ENCODE assay signal across 29 cellular contexts in the genomic region with DNA sequence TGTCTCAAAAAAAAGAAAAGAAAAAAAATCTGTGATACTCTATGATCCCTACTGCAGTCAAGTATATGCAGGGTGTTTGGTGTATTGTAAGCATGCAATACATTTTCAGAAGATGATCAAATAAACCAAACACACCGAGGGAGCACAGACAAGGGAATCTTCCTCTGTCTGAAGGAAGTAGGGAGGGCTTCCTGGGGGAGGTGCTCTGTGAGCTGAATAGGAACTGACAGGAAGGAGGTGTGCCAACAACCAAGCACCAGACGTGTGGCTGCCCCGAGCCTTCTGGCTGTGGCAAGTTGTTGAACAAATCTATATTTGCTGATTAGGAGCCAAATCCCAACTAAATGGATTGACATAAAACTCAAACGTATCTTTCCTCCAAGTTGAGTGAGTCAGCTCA. TPM values are rescaled to one million over a fixed set of nuclear protein-coding genes. Genes with fewer than 3 reads are reported as not detected.
"Had no signal": no experiment of that assay in that cellular context is flagged by ENCODE, and none has a peak within 500 bp of the region (broad histone marks: within the 10 kb centered on the region; RNA-seq: fewer than 3 reads in every experiment).

No MANE protein-coding gene starts in this region.

- H3K4me1 ChIP-seq: colonic mucosa, gastroesophageal sphincter, parathyroid adenoma, thyroid gland, upper lobe of right lung had no signal

- DNase-seq: activated CD4-positive, alpha-beta T cell treated with anti-CD3 and anti-CD28 coated beads for 36 hours; activated CD4-positive, alpha-beta T cell treated with anti-CD3 and anti-CD28 coated beads, Interleukin-2, amount 50 U/mL, for 4 hours; activated effector memory CD4-positive, alpha-beta T cell treated with anti-CD3 and anti-CD28 coated beads, Interleukin-2, amount 50 U/mL, for 16 hours; activated T-cell treated with anti-CD3 and anti-CD28 coated beads for 4 hours; amniotic stem cell; colonic mucosa; esophagus squamous epithelium; head of caudate nucleus; hypothalamus; left cardiac atrium; mesendoderm; naive B cell; nucleus accumbens; right cardiac atrium; stimulated activated CD4-positive, alpha-beta T cell treated with anti-CD3 and anti-CD28 coated beads, Interleukin-4, amount 100 ng/mL, for 24 hours; stimulated activated naive CD8-positive, alpha-beta T cell treated with anti-CD3 and anti-CD28 coated beads, Interleukin-15, Interleukin-2, amounts not matched to agents 100 U/mL and 50 U/mL, for 24 hours; thyroid gland; upper lobe of right lung had no signal

- H2AFZ ChIP-seq: parathyroid adenoma had no signal

- H3K9ac ChIP-seq: parathyroid adenoma had no signal

- H3K27ac Mint-ChIP-seq: activated CD4-positive, alpha-beta T cell treated with anti-CD3 and anti-CD28 coated beads for 36 hours; activated naive CD8-positive, alpha-beta T cell; endodermal cell; WTC11 had no signal

- H3K27ac ChIP-seq: colonic mucosa, esophagus squamous epithelium, gastroesophageal sphincter, parathyroid adenoma, thyroid gland, upper lobe of right lung had no signal

- H3K9me3 ChIP-seq: colonic mucosa, esophagus squamous epithelium, gastroesophageal sphincter, thyroid gland, upper lobe of right lung had no signal

- H3K4me3 ChIP-seq: colonic mucosa, esophagus squamous epithelium, gastroesophageal sphincter, thyroid gland, upper lobe of right lung had no signal

- H3K27me3 ChIP-seq: colonic mucosa, gastroesophageal sphincter, thyroid gland, upper lobe of right lung had no signal

- H3K9me3 Mint-ChIP-seq: endodermal cell, WTC11 had no signal

- ATAC-seq: activated CD4-positive, alpha-beta T cell treated with anti-CD3 and anti-CD28 coated beads for 36 hours; gastroesophageal sphincter; left cardiac atrium; stimulated activated naive CD8-positive, alpha-beta T cell treated with anti-CD3 and anti-CD28 coated beads, Interleukin-15, Interleukin-2, amounts not matched to agents 100 U/mL and 50 U/mL, for 24 hours; upper lobe of right lung; WTC11 had no signal

- H3K36me3 ChIP-seq: colonic mucosa had no signal

- H3K4me3 Mint-ChIP-seq: activated CD4-positive, alpha-beta T cell treated with anti-CD3 and anti-CD28 coated beads for 36 hours; activated naive CD8-positive, alpha-beta T cell; endodermal cell; WTC11 had no signal

- H3K36me3 Mint-ChIP-seq: activated naive CD8-positive, alpha-beta T cell; naive B cell; WTC11 had no signal

RNA-seq across cellular contexts. Expression of gene FABP1, which starts 56.9 kb away (rescaled TPM):
- total RNA-seq: activated CD4-positive, alpha-beta T cell treated with anti-CD3 and anti-CD28 coated beads for 36 hours; bronchial epithelial cell; endodermal cell; esophagus squamous epithelium; gastroesophageal sphincter; left cardiac atrium; lower leg skin; pulmonary artery endothelial cell; right cardiac atrium; subcutaneous adipose tissue; T-helper 2 cell treated with Interferon-gamma antibody and Interleukin-4, amounts not matched to agents 100 ng/mL and 5 ng/mL, for 36 hours; thyroid gland; upper lobe of right lung had no signal
- polyA plus RNA-seq: neural cell had no signal
